ENCODE assay signal across 8 cellular contexts in genomic region chr10:83871486-83872081, GRCh38.
DNase-seq lines count a peak whose midpoint lies in the region; ATAC-seq and TF ChIP-seq lines count a peak whose summit lies in the region.

No MANE protein-coding gene starts in this region.

- H3K4me3 ChIP-seq in BE2C (ENCODE audit: low read depth, low read length): no peak overlapping the region
- H3K4me3 ChIP-seq in left lung: no peak overlapping the region

- TF ChIP-seq CTCF in BE2C (IDR thresholded peaks at IDR 0.05; ENCODE audit: low read depth, low read length): peak; percentile 95
- TF ChIP-seq CTCF in left lung (IDR thresholded peaks at IDR 0.05): peak; percentile 83 to 93

- DNase-seq in BE2C: peak; percentile 71
- peak; percentile 32 for DNase-seq in NCI-H2171 (lab: John Stamatoyannopoulos, UW)
- DNase-seq in activated CD4-positive, CD25-positive, alpha-beta regulatory T cell (lab: John Stamatoyannopoulos, UW): peak; percentile 1 to 17 (median 6)
- peak; percentile 70 for DNase-seq in cerebellar cortex (ENCODE audit: low spot score)
- DNase-seq in left lung: peak; percentile 42 to 82
- peak; percentile 39 to 54 for DNase-seq in stimulated activated CD4-positive, alpha-beta T cell treated with anti-CD3 and anti-CD28 coated beads, Interleukin-4, amount 100 ng/mL, for 48 hours (ENCODE audit: low read depth in 2 of 2)

- ATAC-seq in GM18868 (IDR thresholded peaks at IDR 0.05; ENCODE audit: unreplicated experiment) (peak; percentile 99), HG03064 (IDR thresholded peaks at IDR 0.05; ENCODE audit: low read depth, unreplicated experiment) (peak; percentile 95), left lung (peak; percentile 100)

- H3K36me3 ChIP-seq in BE2C (no peaks in the 10 kb centered on the region), left lung (no peaks in the 10 kb centered on the region)

- no peaks in the 10 kb centered on the region for H3K9me3 ChIP-seq in BE2C
- no peaks in the 10 kb centered on the region for H3K9me3 ChIP-seq in left lung

- H3K4me1 ChIP-seq in BE2C (no peaks in the 10 kb centered on the region), left lung (no peaks in the 10 kb centered on the region)

- H3K27ac ChIP-seq in left lung: no peak overlapping the region

- intact Hi-C loops in left lung (cut with DNase I): no loop called here

- H3K27me3 ChIP-seq in BE2C (no peaks in the 10 kb centered on the region), left lung (no peaks in the 10 kb centered on the region)

Comparison
In these comparisons a context has a peak if more than half of its experiments do, and no peak if none do; other contexts are left out.
1. DNase-seq: peak in every context shown above with its lines; median percentile 71 in BE2C; 70 in cerebellar cortex; 62 in left lung; 46 in stimulated activated CD4-positive, alpha-beta T cell treated with anti-CD3 and anti-CD28 coated beads, Interleukin-4, amount 100 ng/mL, for 48 hours; 32 in NCI-H2171; 6 in activated CD4-positive, CD25-positive, alpha-beta regulatory T cell.